ENCODE assay signal across 28 cellular contexts in the genomic region with DNA sequence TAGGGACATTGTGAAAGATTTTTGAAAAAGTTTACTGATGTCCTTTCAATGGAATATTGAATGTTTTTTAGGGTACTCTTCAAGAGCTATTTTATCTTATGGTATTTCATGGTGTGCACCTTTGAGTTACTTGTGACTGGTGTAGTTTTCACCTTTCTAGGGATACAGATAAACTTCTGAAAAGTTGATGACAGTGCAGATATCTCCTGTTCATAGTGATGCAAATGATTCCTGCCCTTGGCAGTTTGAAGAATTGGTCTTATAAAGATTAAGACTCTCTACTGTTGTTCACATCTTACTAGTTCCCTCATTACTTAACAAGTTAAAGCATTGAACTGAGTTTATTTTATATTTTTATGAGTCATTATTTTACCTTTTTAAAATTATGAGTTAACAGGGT.
"Had no signal": no experiment of that assay in that cellular context is flagged by ENCODE, and none has a peak within 500 bp of the region (broad histone marks: within the 10 kb centered on the region; RNA-seq: fewer than 3 reads in every experiment).

No MANE protein-coding gene starts in this region.

- H3K9me3 ChIP-seq: colonic mucosa, esophagus muscularis mucosa, esophagus squamous epithelium, gastrocnemius medialis, gastroesophageal sphincter, heart left ventricle, heart right ventricle had no signal

- H3K4me2 ChIP-seq: hepatocyte had no signal

- DNase-seq: colonic mucosa; cortex of kidney; dermis blood vessel endothelial cell; dorsolateral prefrontal cortex; effector CD8-positive, alpha-beta T cell; effector memory CD4-positive, alpha-beta T cell; effector memory CD8-positive, alpha-beta T cell; endodermal cell; erythroblast; esophagus squamous epithelium; foreskin fibroblast; foreskin keratinocyte; foreskin melanocyte; gastrocnemius medialis; glutamatergic neuron; head of caudate nucleus; heart left ventricle; heart right ventricle had no signal

- H3K36me3 ChIP-seq: colonic mucosa, esophagus muscularis mucosa, esophagus squamous epithelium, gastrocnemius medialis, gastroesophageal sphincter, heart left ventricle, heart right ventricle had no signal

- H3K27ac ChIP-seq: colonic mucosa, coronary artery, dorsolateral prefrontal cortex, epithelial cell of prostate, esophagus muscularis mucosa, esophagus squamous epithelium, foreskin keratinocyte, gastrocnemius medialis, gastroesophageal sphincter, heart left ventricle, heart right ventricle, hepatocyte had no signal

- H2AFZ ChIP-seq: hepatocyte had no signal

- ATAC-seq: effector memory CD8-positive, alpha-beta T cell; esophagus mucosa; foreskin keratinocyte; gastrocnemius medialis; gastroesophageal sphincter; heart left ventricle; heart right ventricle had no signal

- H3K4me3 ChIP-seq: colonic mucosa, coronary artery, dorsolateral prefrontal cortex, esophagus muscularis mucosa, esophagus squamous epithelium, gastrocnemius medialis, gastroesophageal sphincter, heart left ventricle, heart right ventricle, hepatocyte had no signal

- H3K79me2 ChIP-seq: hepatocyte had no signal

- H3K4me1 ChIP-seq: colonic mucosa, esophagus muscularis mucosa, esophagus squamous epithelium, foreskin keratinocyte, gastrocnemius medialis, gastroesophageal sphincter, heart left ventricle, heart right ventricle had no signal

- H3K27me3 ChIP-seq: colonic mucosa, dorsolateral prefrontal cortex, esophagus muscularis mucosa, esophagus squamous epithelium, foreskin keratinocyte, gastrocnemius medialis, gastroesophageal sphincter, heart left ventricle, heart right ventricle, hepatocyte had no signal

- FAIRE-seq: colon, endometrium, endothelial cell of umbilical vein, frontal cortex had no signal
